ENCODE assay signal across 8 cellular contexts in genomic region chr10:4529266-4529665, GRCh38.
"Had no signal": no experiment of that assay in that cellular context is flagged by ENCODE, and none has a peak within 500 bp of the region (broad histone marks: within the 10 kb centered on the region; RNA-seq: fewer than 3 reads in every experiment).

No MANE protein-coding gene starts in this region.

- H2AFZ ChIP-seq: GM23248 had no signal

- H3K4me1 Mint-ChIP-seq: IgD-negative memory B cell had no signal

- H3K27ac Mint-ChIP-seq: HFFc6, IgD-negative memory B cell had no signal

- ATAC-seq: HCT116 had no signal

- H3K4me1 ChIP-seq: HAP-1 had no signal

- H3K9me3 ChIP-seq: HAP-1 had no signal

- DNase-seq: GM23248, GOT3, H7, HFFc6, KBM-7 had no signal

- H3K9ac ChIP-seq: GM23248 had no signal

- H3K4me3 ChIP-seq: GM23248, HAP-1 had no signal

- H3K4me3 Mint-ChIP-seq: HFFc6, IgD-negative memory B cell had no signal

- H3K36me3 ChIP-seq: HAP-1 had no signal
